ENCODE assay signal across 2 cellular contexts in the genomic region with DNA sequence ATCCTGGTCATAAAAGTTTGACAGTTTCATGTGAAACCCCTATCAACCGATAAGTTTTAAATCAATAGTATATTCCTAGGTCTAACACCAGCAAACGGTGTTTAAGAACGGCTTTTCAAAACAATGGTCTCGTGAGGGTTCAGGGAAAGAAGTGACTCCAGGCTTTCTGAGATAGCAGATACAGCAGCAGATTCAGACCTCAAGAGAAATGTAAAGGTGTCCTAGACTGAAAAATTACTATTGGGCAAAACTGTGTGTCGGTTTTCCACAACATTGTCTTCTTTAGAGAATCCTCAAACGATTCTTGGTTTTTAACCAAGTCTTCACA.
TF ChIP-seq lines count a peak whose summit lies in the region.

No MANE protein-coding gene starts in this region.

TF ChIP-seq in H1, 55 proteins besides CTCF, POLR2A, EP300 and RAD21 (continued from another document):
- TF ChIP-seq SP4 (IDR thresholded peaks at IDR 0.05; ENCODE audit: low read length) (no peak), RXRA (IDR thresholded peaks at IDR 0.05; ENCODE audit: insufficient read depth, low read depth, low read length) (no peak), JUND (IDR thresholded peaks at IDR 0.05; ENCODE audit: low read length) (no peak), TAF1 (IDR thresholded peaks at IDR 0.05; ENCODE audit: low read depth, low read length) (no peak), POU5F1 (IDR thresholded peaks at IDR 0.05; ENCODE audit: low read depth, low read length) (no peak)

TF ChIP-seq in neural cell, 6 proteins besides CTCF, POLR2A, EP300 and RAD21:
- TF ChIP-seq, protein P1, sequence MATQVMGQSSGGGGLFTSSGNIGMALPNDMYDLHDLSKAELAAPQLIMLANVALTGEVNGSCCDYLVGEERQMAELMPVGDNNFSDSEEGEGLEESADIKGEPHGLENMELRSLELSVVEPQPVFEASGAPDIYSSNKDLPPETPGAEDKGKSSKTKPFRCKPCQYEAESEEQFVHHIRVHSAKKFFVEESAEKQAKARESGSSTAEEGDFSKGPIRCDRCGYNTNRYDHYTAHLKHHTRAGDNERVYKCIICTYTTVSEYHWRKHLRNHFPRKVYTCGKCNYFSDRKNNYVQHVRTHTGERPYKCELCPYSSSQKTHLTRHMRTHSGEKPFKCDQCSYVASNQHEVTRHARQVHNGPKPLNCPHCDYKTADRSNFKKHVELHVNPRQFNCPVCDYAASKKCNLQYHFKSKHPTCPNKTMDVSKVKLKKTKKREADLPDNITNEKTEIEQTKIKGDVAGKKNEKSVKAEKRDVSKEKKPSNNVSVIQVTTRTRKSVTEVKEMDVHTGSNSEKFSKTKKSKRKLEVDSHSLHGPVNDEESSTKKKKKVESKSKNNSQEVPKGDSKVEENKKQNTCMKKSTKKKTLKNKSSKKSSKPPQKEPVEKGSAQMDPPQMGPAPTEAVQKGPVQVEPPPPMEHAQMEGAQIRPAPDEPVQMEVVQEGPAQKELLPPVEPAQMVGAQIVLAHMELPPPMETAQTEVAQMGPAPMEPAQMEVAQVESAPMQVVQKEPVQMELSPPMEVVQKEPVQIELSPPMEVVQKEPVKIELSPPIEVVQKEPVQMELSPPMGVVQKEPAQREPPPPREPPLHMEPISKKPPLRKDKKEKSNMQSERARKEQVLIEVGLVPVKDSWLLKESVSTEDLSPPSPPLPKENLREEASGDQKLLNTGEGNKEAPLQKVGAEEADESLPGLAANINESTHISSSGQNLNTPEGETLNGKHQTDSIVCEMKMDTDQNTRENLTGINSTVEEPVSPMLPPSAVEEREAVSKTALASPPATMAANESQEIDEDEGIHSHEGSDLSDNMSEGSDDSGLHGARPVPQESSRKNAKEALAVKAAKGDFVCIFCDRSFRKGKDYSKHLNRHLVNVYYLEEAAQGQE (IDR thresholded peaks at IDR 0.05; ENCODE audit: borderline replicate concordance): no peak
- no peak for TF ChIP-seq EZH2 (IDR thresholded peaks at IDR 0.05; ENCODE audit: borderline replicate concordance, insufficient read depth, low read length, poor library complexity, severe bottlenecking)
- no peak for TF ChIP-seq TAF1 (IDR thresholded peaks at IDR 0.05; ENCODE audit: low read depth)
- no peak for TF ChIP-seq MXI1 (conservative IDR thresholded peaks at IDR 0.05; ENCODE audit: poor library complexity, severe bottlenecking)
- TF ChIP-seq POLR2AphosphoS5 (IDR thresholded peaks at IDR 0.05): no peak
- TF ChIP-seq SMC3 (conservative IDR thresholded peaks at IDR 0.05; ENCODE audit: poor library complexity): no peak
